In the genomic region with DNA sequence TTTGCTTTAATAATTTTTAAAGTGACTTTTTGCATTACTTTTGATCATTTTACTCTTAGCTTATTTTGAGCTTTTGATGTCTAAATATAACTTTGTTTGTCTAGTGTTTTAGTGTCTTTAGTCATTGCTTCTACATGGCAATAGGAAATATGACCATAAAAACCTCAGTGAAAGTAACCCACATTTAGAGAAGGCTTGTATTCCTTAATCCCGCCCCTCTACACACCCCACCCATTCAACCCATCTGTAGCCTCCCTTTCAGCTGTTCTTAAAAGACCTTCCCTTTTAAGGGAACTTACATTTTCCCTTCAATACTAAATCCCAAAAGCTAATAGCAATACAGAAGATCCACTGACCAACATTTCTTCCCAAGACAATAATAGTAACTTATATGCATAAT, we compare ENCODE assay signal across 19 cellular contexts.
"Had no signal": no experiment of that assay in that cellular context is flagged by ENCODE, and none has a peak within 500 bp of the region (broad histone marks: within the 10 kb centered on the region; RNA-seq: fewer than 3 reads in every experiment).

No MANE protein-coding gene starts in this region.

- H3K4me3 ChIP-seq: K562 had no signal

- H3K27ac ChIP-seq: HL-60, KMS-11, RWPE1 had no signal

- H3K9ac ChIP-seq: KMS-11 had no signal

- H3K36me3 Mint-ChIP-seq: IgD-negative memory B cell had no signal

- DNase-seq: Kasumi-1, NCI-H1092, NCI-H1105 treated with DMSO at 0.1 percent for 48 hours, NCI-H1417 treated with DMSO at 0.1 percent for 48 hours, NCI-H187, NCI-H2029, NCI-H2081 treated with DMSO at 0.1 percent for 48 hours, NCI-H2171, NCI-H226, NCI-H446, NCI-H510A, SHP77 had no signal

- H3K4me2 ChIP-seq: KMS-11 had no signal

- H3K9me3 Mint-ChIP-seq: IgD-negative memory B cell had no signal

- ATAC-seq: K562, Panc1, SK-N-SH treated with all-trans-retinoic acid at 6 μM for 48 hours had no signal
